1 cellular context compared by ENCODE assay signal in genomic region chr20:32485126-32485769, GRCh38.
A peak's percentile ranks its signal among the peaks of the same experiment; 100 is the strongest.
TF ChIP-seq lines count a peak whose summit lies in the region.

No MANE protein-coding gene starts in this region.

TF ChIP-seq in HepG2, 621 proteins besides CTCF, POLR2A, EP300 and RAD21 (continued from another document and continues in another):
- no peak for TF ChIP-seq ZSCAN5A (CRISPR knock-in tag; IDR thresholded peaks at IDR 0.05; ENCODE audit: borderline replicate concordance)
- TF ChIP-seq JDP2 (CRISPR knock-in tag; IDR thresholded peaks at IDR 0.05; ENCODE audit: borderline replicate concordance) = no peak
- no peak; the same call in 1 of the 2 replicates for TF ChIP-seq MXD3 (CRISPR knock-in tag; IDR thresholded peaks at IDR 0.05)
- TF ChIP-seq RFX5 (IDR thresholded peaks at IDR 0.05; ENCODE audit: low read depth, low read length) = no peak
- TF ChIP-seq MLXIP (CRISPR knock-in tag; IDR thresholded peaks at IDR 0.05; ENCODE audit: borderline replicate concordance) = no peak
- TF ChIP-seq CREM (IDR thresholded peaks at IDR 0.05) = peak; percentile 49; the same call in 1 of the 2 replicates
- TF ChIP-seq CREM (CRISPR knock-in tag; IDR thresholded peaks at IDR 0.05) = no peak
- peak; percentile 62 for TF ChIP-seq TEAD3 (CRISPR knock-in tag; optimal IDR thresholded peaks at IDR 0.05; ENCODE audit: borderline replicate concordance)
- no peak for TF ChIP-seq BRF2 (CRISPR knock-in tag; IDR thresholded peaks at IDR 0.05)
- no peak for TF ChIP-seq ZNF431 (CRISPR knock-in tag; IDR thresholded peaks at IDR 0.05; ENCODE audit: borderline replicate concordance, low read depth)
- TF ChIP-seq THAP11 (CRISPR knock-in tag; IDR thresholded peaks at IDR 0.05) = peak; percentile 66
- TF ChIP-seq ZBTB14 (CRISPR knock-in tag; IDR thresholded peaks at IDR 0.05) = no peak
- TF ChIP-seq ZBTB20 (CRISPR knock-in tag; IDR thresholded peaks at IDR 0.05; ENCODE audit: borderline replicate concordance, low read depth) = no peak
- no peak for TF ChIP-seq GPN1 (CRISPR knock-in tag; IDR thresholded peaks at IDR 0.05; ENCODE audit: borderline replicate concordance)
- no peak for TF ChIP-seq RORA (CRISPR knock-in tag; IDR thresholded peaks at IDR 0.05)
- no peak for TF ChIP-seq CBFB (CRISPR knock-in tag; IDR thresholded peaks at IDR 0.05)
- TF ChIP-seq ZNF547 (CRISPR knock-in tag; IDR thresholded peaks at IDR 0.05) = no peak; the same call in 1 of the 2 replicates
- no peak for TF ChIP-seq ATF4 (CRISPR knock-in tag; IDR thresholded peaks at IDR 0.05)
- peak in 1 of 2 experiments; percentile 51; a peak in 1 of 4 replicates for TF ChIP-seq NR2F1 (CRISPR knock-in tag; IDR thresholded peaks at IDR 0.05)
- no peak for TF ChIP-seq ZSCAN22 (CRISPR knock-in tag; IDR thresholded peaks at IDR 0.05)
- TF ChIP-seq ZBTB33 (CRISPR knock-in tag; IDR thresholded peaks at IDR 0.05) = peak; percentile 47; the same call in 1 of the 2 replicates
- TF ChIP-seq MAF1 (CRISPR knock-in tag; IDR thresholded peaks at IDR 0.05; ENCODE audit: borderline replicate concordance) = no peak
- TF ChIP-seq SALL2 (CRISPR knock-in tag; IDR thresholded peaks at IDR 0.05) = peak; percentile 11; the same call in 1 of the 2 replicates
- no peak for TF ChIP-seq SYNCRIP (IDR thresholded peaks at IDR 0.05; ENCODE audit: insufficient read depth, low read depth, low read length)
- no peak for TF ChIP-seq CBX5 (CRISPR knock-in tag; IDR thresholded peaks at IDR 0.05; ENCODE audit: borderline replicate concordance)
- TF ChIP-seq ARNTL (CRISPR knock-in tag; IDR thresholded peaks at IDR 0.05) = no peak
- TF ChIP-seq ZNF557 (CRISPR knock-in tag; IDR thresholded peaks at IDR 0.05) = no peak
- TF ChIP-seq NFAT5 (CRISPR knock-in tag; IDR thresholded peaks at IDR 0.05) = no peak
- TF ChIP-seq STAT6 (CRISPR knock-in tag; IDR thresholded peaks at IDR 0.05; ENCODE audit: borderline replicate concordance) = peak; percentile 34; the same call in 1 of the 2 replicates
- no peak for TF ChIP-seq HIVEP1 (CRISPR knock-in tag; IDR thresholded peaks at IDR 0.05)
- no peak for TF ChIP-seq ZNF75D (CRISPR knock-in tag; IDR thresholded peaks at IDR 0.05; ENCODE audit: borderline replicate concordance)
- no peak for TF ChIP-seq HNRNPL (IDR thresholded peaks at IDR 0.05; ENCODE audit: low read depth, low read length)
- TF ChIP-seq ZNF382 (CRISPR knock-in tag; IDR thresholded peaks at IDR 0.05; ENCODE audit: borderline replicate concordance) = no peak
- peak; percentile 57; the same call in 1 of the 2 replicates for TF ChIP-seq PATZ1 (CRISPR knock-in tag; IDR thresholded peaks at IDR 0.05)
- TF ChIP-seq ZNF34 (CRISPR knock-in tag; IDR thresholded peaks at IDR 0.05; ENCODE audit: borderline replicate concordance) = no peak
- no peak for TF ChIP-seq BORCS8-MEF2B (CRISPR knock-in tag; IDR thresholded peaks at IDR 0.05)
